ENCODE assay signal across 1 cellular context in the genomic region with DNA sequence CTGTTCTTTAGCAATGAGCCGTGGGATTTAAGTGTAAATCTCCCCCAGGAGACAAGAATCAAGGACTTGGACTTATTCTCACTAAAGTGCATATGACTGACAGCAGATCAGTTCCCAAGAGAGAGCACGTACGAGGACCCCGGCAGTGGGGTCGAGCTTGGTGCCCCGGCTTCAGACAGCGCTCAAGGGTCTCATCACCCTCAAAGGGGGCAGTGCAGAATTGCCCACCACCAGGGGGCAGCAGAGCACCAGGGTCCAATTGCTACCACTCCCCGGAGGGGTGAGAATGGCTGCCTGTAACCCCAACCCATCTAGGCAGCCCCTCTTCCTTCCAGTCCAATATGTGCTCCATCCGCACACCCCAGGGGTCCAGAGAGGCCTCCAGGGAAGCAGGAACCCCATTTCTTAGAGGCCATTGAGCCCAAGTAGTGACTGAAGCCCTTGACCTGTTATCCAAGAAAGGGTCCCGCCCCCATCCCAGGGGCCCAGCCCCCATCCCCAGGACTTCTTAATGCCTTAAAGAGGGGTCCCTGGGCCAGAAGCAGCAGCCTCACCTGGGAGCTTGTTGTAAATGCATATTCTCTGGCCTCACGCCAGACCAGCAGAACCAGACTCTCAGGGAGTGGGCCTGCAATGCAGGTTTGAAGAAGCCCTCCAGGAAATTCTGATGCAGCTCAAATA.
A peak's percentile ranks its signal among the peaks of the same experiment; 100 is the strongest.
TF ChIP-seq lines count a peak whose summit lies in the region.

No MANE protein-coding gene starts in this region.

TF ChIP-seq in HepG2, 621 proteins besides CTCF, POLR2A, EP300 and RAD21 (continued from another document):
- TF ChIP-seq LCORL (IDR thresholded peaks at IDR 0.05) (no peak), LCORL (CRISPR knock-in tag; IDR thresholded peaks at IDR 0.05) (peak; percentile 28; the same call in 1 of the 2 replicates), ZNF768 (CRISPR knock-in tag; IDR thresholded peaks at IDR 0.05) (no peak), ZNF451 (CRISPR knock-in tag; IDR thresholded peaks at IDR 0.05) (no peak), YY1 (IDR thresholded peaks at IDR 0.05; ENCODE audit: insufficient read depth, insufficient replicate concordance, low read depth, low read length) (peak; percentile 18), HIVEP1 (CRISPR knock-in tag; IDR thresholded peaks at IDR 0.05) (0 out of 2 replicates have a peak, but pooled peaks have one; percentile 13)
- TF ChIP-seq, protein P1, sequence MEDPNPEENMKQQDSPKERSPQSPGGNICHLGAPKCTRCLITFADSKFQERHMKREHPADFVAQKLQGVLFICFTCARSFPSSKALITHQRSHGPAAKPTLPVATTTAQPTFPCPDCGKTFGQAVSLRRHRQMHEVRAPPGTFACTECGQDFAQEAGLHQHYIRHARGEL (CRISPR knock-in tag; IDR thresholded peaks at IDR 0.05), result no peak
- TF ChIP-seq, protein P2, sequence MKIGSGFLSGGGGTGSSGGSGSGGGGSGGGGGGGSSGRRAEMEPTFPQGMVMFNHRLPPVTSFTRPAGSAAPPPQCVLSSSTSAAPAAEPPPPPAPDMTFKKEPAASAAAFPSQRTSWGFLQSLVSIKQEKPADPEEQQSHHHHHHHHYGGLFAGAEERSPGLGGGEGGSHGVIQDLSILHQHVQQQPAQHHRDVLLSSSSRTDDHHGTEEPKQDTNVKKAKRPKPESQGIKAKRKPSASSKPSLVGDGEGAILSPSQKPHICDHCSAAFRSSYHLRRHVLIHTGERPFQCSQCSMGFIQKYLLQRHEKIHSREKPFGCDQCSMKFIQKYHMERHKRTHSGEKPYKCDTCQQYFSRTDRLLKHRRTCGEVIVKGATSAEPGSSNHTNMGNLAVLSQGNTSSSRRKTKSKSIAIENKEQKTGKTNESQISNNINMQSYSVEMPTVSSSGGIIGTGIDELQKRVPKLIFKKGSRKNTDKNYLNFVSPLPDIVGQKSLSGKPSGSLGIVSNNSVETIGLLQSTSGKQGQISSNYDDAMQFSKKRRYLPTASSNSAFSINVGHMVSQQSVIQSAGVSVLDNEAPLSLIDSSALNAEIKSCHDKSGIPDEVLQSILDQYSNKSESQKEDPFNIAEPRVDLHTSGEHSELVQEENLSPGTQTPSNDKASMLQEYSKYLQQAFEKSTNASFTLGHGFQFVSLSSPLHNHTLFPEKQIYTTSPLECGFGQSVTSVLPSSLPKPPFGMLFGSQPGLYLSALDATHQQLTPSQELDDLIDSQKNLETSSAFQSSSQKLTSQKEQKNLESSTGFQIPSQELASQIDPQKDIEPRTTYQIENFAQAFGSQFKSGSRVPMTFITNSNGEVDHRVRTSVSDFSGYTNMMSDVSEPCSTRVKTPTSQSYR (CRISPR knock-in tag; IDR thresholded peaks at IDR 0.05; ENCODE audit: borderline replicate concordance), result no peak
- TF ChIP-seq, protein P3, sequence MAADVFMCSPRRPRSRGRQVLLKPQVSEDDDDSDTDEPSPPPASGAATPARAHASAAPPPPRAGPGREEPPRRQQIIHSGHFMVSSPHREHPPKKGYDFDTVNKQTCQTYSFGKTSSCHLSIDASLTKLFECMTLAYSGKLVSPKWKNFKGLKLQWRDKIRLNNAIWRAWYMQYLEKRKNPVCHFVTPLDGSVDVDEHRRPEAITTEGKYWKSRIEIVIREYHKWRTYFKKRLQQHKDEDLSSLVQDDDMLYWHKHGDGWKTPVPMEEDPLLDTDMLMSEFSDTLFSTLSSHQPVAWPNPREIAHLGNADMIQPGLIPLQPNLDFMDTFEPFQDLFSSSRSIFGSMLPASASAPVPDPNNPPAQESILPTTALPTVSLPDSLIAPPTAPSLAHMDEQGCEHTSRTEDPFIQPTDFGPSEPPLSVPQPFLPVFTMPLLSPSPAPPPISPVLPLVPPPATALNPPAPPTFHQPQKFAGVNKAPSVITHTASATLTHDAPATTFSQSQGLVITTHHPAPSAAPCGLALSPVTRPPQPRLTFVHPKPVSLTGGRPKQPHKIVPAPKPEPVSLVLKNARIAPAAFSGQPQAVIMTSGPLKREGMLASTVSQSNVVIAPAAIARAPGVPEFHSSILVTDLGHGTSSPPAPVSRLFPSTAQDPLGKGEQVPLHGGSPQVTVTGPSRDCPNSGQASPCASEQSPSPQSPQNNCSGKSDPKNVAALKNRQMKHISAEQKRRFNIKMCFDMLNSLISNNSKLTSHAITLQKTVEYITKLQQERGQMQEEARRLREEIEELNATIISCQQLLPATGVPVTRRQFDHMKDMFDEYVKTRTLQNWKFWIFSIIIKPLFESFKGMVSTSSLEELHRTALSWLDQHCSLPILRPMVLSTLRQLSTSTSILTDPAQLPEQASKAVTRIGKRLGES (CRISPR knock-in tag; IDR thresholded peaks at IDR 0.05; ENCODE audit: borderline replicate concordance), result no peak
TF ChIP-seq in HepG2: peak in this region for 43.
